ENCODE assay signal across 8 cellular contexts in the genomic region with DNA sequence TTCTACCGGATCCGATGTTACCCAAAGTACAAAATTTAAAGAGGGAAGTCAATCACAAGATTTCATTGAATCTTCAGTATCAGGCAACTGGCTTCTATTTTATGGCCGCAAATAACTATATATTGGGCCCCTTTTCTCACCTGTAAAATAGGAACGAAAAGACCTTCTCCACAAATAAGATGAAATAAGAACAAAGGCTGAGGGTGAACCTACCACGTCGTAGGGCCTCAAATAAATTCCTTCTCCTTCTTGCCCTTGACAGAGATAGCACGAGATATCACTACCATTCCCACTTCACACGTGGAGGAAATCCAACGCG. TPM values are rescaled to one million over a fixed set of nuclear protein-coding genes. Genes with fewer than 3 reads are reported as not detected.
A peak's percentile ranks its signal among the peaks of the same experiment; 100 is the strongest.
DNase-seq lines count a peak whose midpoint lies in the region; ATAC-seq and TF ChIP-seq lines count a peak whose summit lies in the region.

No MANE protein-coding gene starts in this region.

- peaks cover 4% of the 10 kb centered on the region for H3K36me3 Mint-ChIP-seq in progenitor cell of endocrine pancreas (ENCODE audit: insufficient read depth)

- 0% methylated on average over 10 of the region's 10 CpGs for WGBS in esophagus muscularis mucosa

- H3K9me3 Mint-ChIP-seq in progenitor cell of endocrine pancreas (ENCODE audit: low read depth): no peaks in the 10 kb centered on the region

- peak overlapping the region; percentile 85 for H3K27ac ChIP-seq in RWPE1
- H3K27ac ChIP-seq in esophagus muscularis mucosa (replicated peaks in 1 of 4): peak overlapping the region; percentile 84 to 96 (median 94)

- no peaks in the 10 kb centered on the region for H3K27me3 Mint-ChIP-seq in progenitor cell of endocrine pancreas

- H3K27ac Mint-ChIP-seq in progenitor cell of endocrine pancreas: peak overlapping the region; percentile 100

- H3K27me3 ChIP-seq in GM06990 (replicated peaks; ENCODE audit: control insufficient read depth, insufficient read depth, low read length) (no peaks in the 10 kb centered on the region), esophagus muscularis mucosa (no peaks in the 10 kb centered on the region)

- CTCF ChIA-PET in RWPE1 (lab: Yijun Ruan, JAX): no interaction called here

- ATAC-seq in HG02571 (IDR thresholded peaks at IDR 0.05; ENCODE audit: unreplicated experiment): no peak

- TF ChIP-seq POLR2A in esophagus muscularis mucosa (IDR thresholded peaks at IDR 0.05; ENCODE audit: low read depth): no peak

- H3K4me1 Mint-ChIP-seq in progenitor cell of endocrine pancreas (ENCODE audit: low read depth): peaks cover 17% of the 10 kb centered on the region

- H3K4me3 ChIP-seq in GM06990 (replicated peaks; ENCODE audit: low read depth, low read length): peak overlapping the region; percentile 83
- H3K4me3 ChIP-seq in esophagus muscularis mucosa: peak overlapping the region; percentile 62 to 95 (median 91)

- TF ChIP-seq EP300 in esophagus muscularis mucosa (IDR thresholded peaks at IDR 0.05): no peak

- intact Hi-C loops in esophagus muscularis mucosa (cut with DNase I): loop anchor here (2.0 to 10.0 kb wide), 2 partner anchors 63 to 239 kb away; a partner anchor contains a TSS

- no peaks in the 10 kb centered on the region; the same call in 1 of the 2 replicates for H3K36me3 ChIP-seq in GM06990 (ENCODE audit: control insufficient read depth, insufficient read depth, low read length)
- H3K36me3 ChIP-seq in esophagus muscularis mucosa: peaks cover 0 to 16% (median 11%) of the 10 kb centered on the region in 4 donors

- peak overlapping the region; percentile 97 for H3K4me3 Mint-ChIP-seq in progenitor cell of endocrine pancreas (ENCODE audit: low read depth)

- H3K4me1 ChIP-seq in esophagus muscularis mucosa: peaks cover 18 to 34% (median 30%) of the 10 kb centered on the region in 4 donors

- H3K9me3 ChIP-seq in esophagus muscularis mucosa: no peaks in the 10 kb centered on the region

- POLR2A ChIA-PET in RWPE1 (lab: Yijun Ruan, JAX; ENCODE audit: low non-redundant PET): no interaction called here

- TF ChIP-seq CTCF in GM06990 (IDR thresholded peaks at IDR 0.05; ENCODE audit: insufficient read depth, low read length, poor library complexity, severe bottlenecking): no peak
- TF ChIP-seq CTCF in RWPE1 (conservative IDR thresholded peaks at IDR 0.05; ENCODE audit: low read depth): no peak
- no peak for TF ChIP-seq CTCF in esophagus muscularis mucosa (IDR thresholded peaks at IDR 0.05)
- no peak for TF ChIP-seq CTCF in progenitor cell of endocrine pancreas (IDR thresholded peaks at IDR 0.05; ENCODE audit: unreplicated experiment)

- DNase-seq in GM06990 (ENCODE audit: extremely low read depth, insufficient read length): no peak
- DNase-seq in RWPE1 (ENCODE audit: low spot score): no peak
- DNase-seq in esophagus muscularis mucosa (ENCODE audit: extremely low spot score): no peak
- no peak for DNase-seq in progenitor cell of endocrine pancreas (ENCODE audit: low spot score, unreplicated experiment)
- DNase-seq in GM19240 (ENCODE audit: insufficient read length, low spot score): no peak
- no peak for DNase-seq in OCI-M2 (lab: John Stamatoyannopoulos, UW; ENCODE audit: unreplicated experiment)
- DNase-seq in NCI-H69 (lab: John Stamatoyannopoulos, UW): no peak

RNA-seq across cellular contexts. Expression of a gene that starts 0.8 kb away (rescaled TPM):
- 10 to 100 TPM; 17.1 to 34.6 (median 27.6) TPM for total RNA-seq in esophagus muscularis mucosa
- total RNA-seq in progenitor cell of endocrine pancreas: 42.3 and 43.3 TPM in 2 replicates
